ENCODE assay signal across 2 cellular contexts in the genomic region with DNA sequence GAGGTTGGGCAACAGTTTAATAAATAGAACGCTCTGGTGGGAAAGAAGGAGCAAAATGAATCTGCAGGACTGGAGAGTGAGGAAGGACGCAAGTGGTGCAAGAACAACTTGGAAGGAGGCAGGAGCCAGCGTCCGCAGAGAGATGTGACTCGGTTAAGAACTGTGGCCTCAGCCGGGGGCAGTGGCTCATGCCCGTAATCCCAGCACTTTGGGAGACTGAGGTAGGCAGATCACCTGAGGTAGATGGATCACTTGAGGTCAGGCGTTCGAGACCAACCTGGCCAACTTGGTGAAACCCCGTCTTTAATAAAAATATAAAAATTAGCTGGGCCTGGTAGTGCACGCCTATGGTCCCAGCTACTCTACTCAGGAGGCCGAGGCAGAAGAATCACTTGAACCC.
"Had no signal": no experiment of that assay in that cellular context is flagged by ENCODE, and none has a peak within 500 bp of the region (broad histone marks: within the 10 kb centered on the region; RNA-seq: fewer than 3 reads in every experiment).

No MANE protein-coding gene starts in this region.

- H3K4me3 ChIP-seq: GM12878 had no signal

- ATAC-seq: GM12878 had no signal

- DNase-seq: GF-D8 had no signal
